In genomic region chr5:32511778-32512374, GRCh38 we compare ENCODE assay signal across 22 cellular contexts.
DNase-seq lines count a peak whose midpoint lies in the region; ATAC-seq and TF ChIP-seq lines count a peak whose summit lies in the region.
"Had no signal": no experiment of that assay in that cellular context is flagged by ENCODE, and none has a peak within 500 bp of the region (broad histone marks: within the 10 kb centered on the region; RNA-seq: fewer than 3 reads in every experiment).

No MANE protein-coding gene starts in this region.

- peak; percentile 42 for ATAC-seq in activated T-helper 17 cell treated with anti-CD3 and anti-CD28 coated beads, Interleukin-2, amount 50 U/mL, for 72 hours (replicated peaks)
- peak; percentile 71 to 84 for ATAC-seq in naive thymus-derived CD8-positive, alpha-beta T cell
- ATAC-seq in GM21447 (IDR thresholded peaks at IDR 0.05; ENCODE audit: unreplicated experiment): no peak
- ATAC-seq: body of pancreas, PC-3, psoas muscle had no signal

- no peak overlapping the region for H3K4me3 Mint-ChIP-seq in activated T-helper 17 cell treated with anti-CD3 and anti-CD28 coated beads, Interleukin-2, amount 50 U/mL, for 72 hours
- no peak overlapping the region for H3K4me3 Mint-ChIP-seq in naive thymus-derived CD8-positive, alpha-beta T cell
- H3K4me3 Mint-ChIP-seq: activated CD4-positive, alpha-beta memory T cell treated with anti-CD3 and anti-CD28 coated beads, Interleukin-2, amount 10 ng/mL, durations not matched to agents 7 days and 5 days; stimulated activated naive CD8-positive, alpha-beta T cell treated with anti-CD3 and anti-CD28 coated beads, Interleukin-15, Interleukin-2, amounts not matched to agents 100 ng/mL and 50 ng/mL, for 24 hours had no signal

- POLR2A ChIA-PET in naive thymus-derived CD8-positive, alpha-beta T cell (lab: Charles Lee): no interaction called here

- TF ChIP-seq CTCF in GM12865 (IDR thresholded peaks at IDR 0.05; ENCODE audit: insufficient read depth, low read depth, low read length, missing control alignments): no peak

- H3K4me1 Mint-ChIP-seq in activated T-helper 17 cell treated with anti-CD3 and anti-CD28 coated beads, Interleukin-2, amount 50 U/mL, for 72 hours: no peaks in the 10 kb centered on the region
- H3K4me1 Mint-ChIP-seq in naive thymus-derived CD8-positive, alpha-beta T cell: no peaks in the 10 kb centered on the region
- H3K4me1 Mint-ChIP-seq: activated CD4-positive, alpha-beta memory T cell treated with anti-CD3 and anti-CD28 coated beads, Interleukin-2, amount 10 ng/mL, durations not matched to agents 7 days and 5 days had no signal

- no peaks in the 10 kb centered on the region for H3K27me3 Mint-ChIP-seq in activated T-helper 17 cell treated with anti-CD3 and anti-CD28 coated beads, Interleukin-2, amount 50 U/mL, for 72 hours
- peaks cover 0 to 1% (median under 1%) of the 10 kb centered on the region in 5 donors for H3K27me3 Mint-ChIP-seq in naive thymus-derived CD8-positive, alpha-beta T cell
- H3K27me3 Mint-ChIP-seq: activated CD4-positive, alpha-beta memory T cell treated with anti-CD3 and anti-CD28 coated beads, Interleukin-2, amount 10 ng/mL, durations not matched to agents 7 days and 5 days; stimulated activated naive CD8-positive, alpha-beta T cell treated with anti-CD3 and anti-CD28 coated beads, Interleukin-15, Interleukin-2, amounts not matched to agents 100 ng/mL and 50 ng/mL, for 24 hours had no signal

- DNase-seq in NCI-H2081 (lab: John Stamatoyannopoulos, UW): peak; percentile 14 to 36
- DNase-seq in NCI-H2081 treated with DMSO at 0.1 percent for 48 hours (lab: John Stamatoyannopoulos, UW): no peak
- DNase-seq in GM12865 (ENCODE audit: low read depth): peak; percentile 52
- peak in 5 of 10 donors; percentile 1 to 43 (median 18) for DNase-seq in naive thymus-derived CD8-positive, alpha-beta T cell
- DNase-seq in ACHN: no peak
- no peak for DNase-seq in amniotic stem cell (lab: John Stamatoyannopoulos, UW)
- DNase-seq: activated CD4-positive, alpha-beta memory T cell treated with anti-CD3 and anti-CD28 coated beads, Interleukin-2, amount 10 ng/mL, durations not matched to agents 7 days and 5 days; activated T-cell treated with anti-CD3 and anti-CD28 coated beads, Interleukin-2, amount 50 U/mL, for 48 hours; body of pancreas; GDM1; mesenchymal stem cell; NCI-H1417 treated with DMSO at 0.1 percent for 48 hours; NCI-H82; PC-3; psoas muscle; SIG-M5; stimulated activated CD4-positive, alpha-beta T cell treated with anti-CD3 and anti-CD28 coated beads, Interleukin-2, amount 100 ng/mL, for 48 hours; trophoblast cell had no signal

- in situ Hi-C loops in ACHN (cut with HindIII; ENCODE audit: low pct_ligation_motif_present, low pct_unique_long_range_greater_than_20kb, low sequenced_read_pairs): no loop called here

- no peak overlapping the region for H3K27ac Mint-ChIP-seq in activated T-helper 17 cell treated with anti-CD3 and anti-CD28 coated beads, Interleukin-2, amount 50 U/mL, for 72 hours
- peak overlapping the region in 2 of 10 donors; percentile 21 to 43 for H3K27ac Mint-ChIP-seq in naive thymus-derived CD8-positive, alpha-beta T cell
- H3K27ac Mint-ChIP-seq: activated CD4-positive, alpha-beta memory T cell treated with anti-CD3 and anti-CD28 coated beads, Interleukin-2, amount 10 ng/mL, durations not matched to agents 7 days and 5 days; stimulated activated naive CD8-positive, alpha-beta T cell treated with anti-CD3 and anti-CD28 coated beads, Interleukin-15, Interleukin-2, amounts not matched to agents 100 ng/mL and 50 ng/mL, for 24 hours had no signal

- no peak overlapping the region for H3K4me3 ChIP-seq in GM12865 (ENCODE audit: low read depth, low read length)
- H3K4me3 ChIP-seq: body of pancreas, psoas muscle had no signal

- H3K9me3 Mint-ChIP-seq in activated T-helper 17 cell treated with anti-CD3 and anti-CD28 coated beads, Interleukin-2, amount 50 U/mL, for 72 hours: no peaks in the 10 kb centered on the region
- peaks cover 0 to under 1% (median 0%) of the 10 kb centered on the region in 9 donors for H3K9me3 Mint-ChIP-seq in naive thymus-derived CD8-positive, alpha-beta T cell
- H3K9me3 Mint-ChIP-seq: activated CD4-positive, alpha-beta memory T cell treated with anti-CD3 and anti-CD28 coated beads, Interleukin-2, amount 10 ng/mL, durations not matched to agents 7 days and 5 days; activated naive CD4-positive, alpha-beta T cell treated with anti-CD3 and anti-CD28 coated beads, Interleukin-2, amount 50 U/mL, for 72 hours; stimulated activated naive CD8-positive, alpha-beta T cell treated with anti-CD3 and anti-CD28 coated beads, Interleukin-15, Interleukin-2, amounts not matched to agents 100 ng/mL and 50 ng/mL, for 24 hours had no signal

- no peaks in the 10 kb centered on the region for H3K36me3 Mint-ChIP-seq in activated T-helper 17 cell treated with anti-CD3 and anti-CD28 coated beads, Interleukin-2, amount 50 U/mL, for 72 hours (ENCODE audit: low read depth)
- no peaks in the 10 kb centered on the region for H3K36me3 Mint-ChIP-seq in naive thymus-derived CD8-positive, alpha-beta T cell
- H3K36me3 Mint-ChIP-seq: activated naive CD4-positive, alpha-beta T cell treated with anti-CD3 and anti-CD28 coated beads, Interleukin-2, amount 50 U/mL, for 72 hours had no signal

Comparison
In these comparisons a context has a peak if more than half of its experiments do, and no peak if none do; other contexts are left out.
1. DNase-seq: peak in NCI-H2081 (2 of 2) and GM12865 (single experiment); none in NCI-H2081 treated with DMSO at 0.1 percent for 48 hours (single experiment), ACHN (single experiment) and amniotic stem cell (single experiment).